ENCODE assay signal across 9 cellular contexts in the genomic region with DNA sequence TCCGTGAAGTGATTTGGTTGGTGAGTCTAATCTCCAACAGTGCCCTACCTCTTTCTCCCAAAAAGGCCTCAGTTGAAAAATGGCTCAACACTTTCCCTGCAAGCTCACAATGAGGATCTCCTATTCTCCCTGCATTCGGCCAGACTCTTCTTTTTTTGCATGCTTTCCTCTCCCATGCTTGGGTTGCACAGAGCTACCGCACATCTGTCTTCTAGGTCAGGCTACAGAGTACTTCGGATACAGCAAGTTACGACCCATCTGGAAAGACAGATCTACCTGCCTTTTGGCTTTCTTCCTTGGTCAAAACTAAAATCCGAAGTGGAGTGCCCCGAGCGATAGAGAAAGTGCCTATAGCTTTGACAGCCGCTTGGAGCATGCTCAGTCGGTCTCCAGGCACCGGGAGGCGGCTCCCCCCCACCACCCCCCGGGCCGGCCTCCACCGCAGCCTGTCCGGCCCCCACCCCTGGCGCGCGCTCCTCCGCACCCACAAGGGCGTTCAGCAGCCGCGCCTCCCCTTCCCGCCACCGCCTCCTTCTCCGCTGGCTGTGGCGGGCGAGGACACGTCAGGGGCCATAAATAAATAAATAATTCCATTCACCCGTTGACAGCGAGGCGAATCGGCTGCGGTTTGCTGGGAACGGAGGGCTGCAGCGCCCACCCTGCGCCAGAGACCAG. TPM values are rescaled to one million over a fixed set of nuclear protein-coding genes. Genes with fewer than 3 reads are reported as not detected.
DNase-seq lines count a peak whose midpoint lies in the region; ATAC-seq, FAIRE-seq and TF ChIP-seq lines count a peak whose summit lies in the region.
"Had no signal": no experiment of that assay in that cellular context is flagged by ENCODE, and none has a peak within 500 bp of the region (broad histone marks: within the 10 kb centered on the region; RNA-seq: fewer than 3 reads in every experiment).

A gene with protein sequence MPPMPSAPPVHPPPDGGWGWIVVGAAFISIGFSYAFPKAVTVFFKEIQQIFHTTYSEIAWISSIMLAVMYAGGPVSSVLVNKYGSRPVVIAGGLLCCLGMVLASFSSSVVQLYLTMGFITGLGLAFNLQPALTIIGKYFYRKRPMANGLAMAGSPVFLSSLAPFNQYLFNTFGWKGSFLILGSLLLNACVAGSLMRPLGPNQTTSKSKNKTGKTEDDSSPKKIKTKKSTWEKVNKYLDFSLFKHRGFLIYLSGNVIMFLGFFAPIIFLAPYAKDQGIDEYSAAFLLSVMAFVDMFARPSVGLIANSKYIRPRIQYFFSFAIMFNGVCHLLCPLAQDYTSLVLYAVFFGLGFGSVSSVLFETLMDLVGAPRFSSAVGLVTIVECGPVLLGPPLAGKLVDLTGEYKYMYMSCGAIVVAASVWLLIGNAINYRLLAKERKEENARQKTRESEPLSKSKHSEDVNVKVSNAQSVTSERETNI (plus strand): TSS at position 473 of the 675 bp plus-strand sequence. CDS start 108,773 bp downstream, outside the sequence.

- TF ChIP-seq CTCF in WERI-Rb-1 (IDR thresholded peaks at IDR 0.05; ENCODE audit: low read depth, low read length) (no peak), breast epithelium (IDR thresholded peaks at IDR 0.05) (no peak)

- H3K36me3 ChIP-seq in WERI-Rb-1 (no peaks in the 10 kb centered on the region), breast epithelium (no peaks in the 10 kb centered on the region), small intestine (ENCODE audit: control insufficient read depth in 2 of 2, insufficient read depth in 2 of 2, low read length in 2 of 2) (no peaks in the 10 kb centered on the region)

- H3K9me3 ChIP-seq in WERI-Rb-1 (ENCODE audit: severe bottlenecking) = no peaks in the 10 kb centered on the region
- no peaks in the 10 kb centered on the region for H3K9me3 ChIP-seq in breast epithelium
- no peaks in the 10 kb centered on the region for H3K9me3 ChIP-seq in small intestine (ENCODE audit: control insufficient read depth, low read depth)

- H3K4me1 ChIP-seq in breast epithelium (no peaks in the 10 kb centered on the region), small intestine (ENCODE audit: control insufficient read depth in 2 of 2, insufficient read depth in 1 of 2, low read depth in 1 of 2, low read length in 1 of 2) (no peaks in the 10 kb centered on the region)

- no peak for FAIRE-seq in small intestine (lab: Jason Lieb, UNC)
- FAIRE-seq: A204.1 had no signal

- 0 to 1% (median 0%) methylated on average over 31 to 37 of the region's 37 CpGs for WGBS in small intestine, 3 donors

- no peaks in the 10 kb centered on the region for H3K27me3 ChIP-seq in WERI-Rb-1 (ENCODE audit: insufficient read depth, low read depth, severe bottlenecking)
- no peaks in the 10 kb centered on the region for H3K27me3 ChIP-seq in breast epithelium
- no peaks in the 10 kb centered on the region for H3K27me3 ChIP-seq in small intestine (ENCODE audit: control insufficient read depth in 2 of 2, insufficient read depth in 2 of 2, low read length in 2 of 2)

- H3K27ac ChIP-seq in WERI-Rb-1 (no peak within 1 kb of the TSS), breast epithelium (peak within 1 kb of the TSS; percentile 92 to 98), small intestine (ENCODE audit: low read depth in 1 of 2, low read length in 1 of 2) (peak within 1 kb of the TSS; percentile 77 to 97)

- DNase-seq in DMS79 treated with DMSO at 0.1 percent for 48 hours (lab: John Stamatoyannopoulos, UW) (peak; percentile 0), DMS79 (lab: John Stamatoyannopoulos, UW) (no peak), NCI-H2171 treated with DMSO at 0.1 percent for 48 hours (lab: John Stamatoyannopoulos, UW) (peak; percentile 98), WERI-Rb-1 (peak; percentile 52), breast epithelium (ENCODE audit: low spot score in 2 of 2) (peak; percentile 69 to 72), iPS-NIHi11 (ENCODE audit: low spot score) (peak; percentile 63), small intestine (peak; percentile 67)

- H3K4me3 ChIP-seq in WERI-Rb-1 (ENCODE audit: low read depth, low read length) (peak within 1 kb of the TSS; percentile 87), breast epithelium (peak within 1 kb of the TSS; percentile 71 to 83 (median 78)), small intestine (ENCODE audit: low read depth in 1 of 2, low read length in 2 of 2) (peak within 1 kb of the TSS; percentile 48 to 65)

- TF ChIP-seq POLR2A in breast epithelium (IDR thresholded peaks at IDR 0.05) = no peak

- ATAC-seq in HG03095 (IDR thresholded peaks at IDR 0.05; ENCODE audit: unreplicated experiment) = peak; percentile 63

- intact Hi-C loops in breast epithelium (cut with DNase I; ENCODE audit: low total_unique reads) = no loop called here

RNA-seq across cellular contexts. Expression of the gene that starts here (rescaled TPM):
- total RNA-seq in breast epithelium = 10 to 100 TPM; 14.5 to 53.4 (median 51.2) TPM
- polyA plus RNA-seq in small intestine = 1 to 10 TPM in 1 of 3 donors, under 1 TPM in 2; under 0.01 to 2.7 (median 0.81) TPM
